In the genomic region with DNA sequence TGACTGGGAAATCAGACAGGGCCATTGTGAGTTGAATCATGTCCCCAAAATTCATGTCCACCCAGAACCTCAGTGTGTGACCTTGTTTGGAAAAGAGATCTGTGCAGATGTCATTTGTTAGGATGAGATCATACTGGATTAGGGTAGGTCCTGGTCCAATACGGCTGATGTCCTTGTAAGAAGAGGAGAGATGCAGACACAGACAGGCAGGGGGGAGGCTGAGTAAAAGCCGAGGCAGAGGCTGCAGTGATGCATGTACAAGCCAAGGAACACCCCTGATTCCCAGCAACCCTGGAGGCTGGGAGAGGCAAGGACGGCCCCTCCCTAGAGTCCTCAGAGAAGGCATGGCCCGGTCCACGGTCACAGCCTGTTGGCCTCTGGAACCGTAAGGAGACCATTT, we compare ENCODE assay signal across 1 cellular context.
TF ChIP-seq lines count a peak whose summit lies in the region.

No MANE protein-coding gene starts in this region.

TF ChIP-seq in GM23338, 12 proteins besides CTCF, POLR2A, EP300 and RAD21 (continued from another document):
- TF ChIP-seq EZH2phosphoT487 (IDR thresholded peaks at IDR 0.05; ENCODE audit: unreplicated experiment) (no peak), EZH2 (IDR thresholded peaks at IDR 0.05; ENCODE audit: low read depth, unreplicated experiment) (no peak)
